In genomic region chr2:178111743-178112142, GRCh38 we compare ENCODE assay signal across 9 cellular contexts. TPM values are rescaled to one million over a fixed set of nuclear protein-coding genes. Genes with fewer than 3 reads are reported as not detected.
A peak's percentile ranks its signal among the peaks of the same experiment; 100 is the strongest.
DNase-seq lines count a peak whose midpoint lies in the region; ATAC-seq lines count a peak whose summit lies in the region.
"Had no signal": no experiment of that assay in that cellular context is flagged by ENCODE, and none has a peak within 500 bp of the region (broad histone marks: within the 10 kb centered on the region; RNA-seq: fewer than 3 reads in every experiment).

No MANE protein-coding gene starts in this region.

- no peaks in the 10 kb centered on the region for H3K36me3 ChIP-seq in SJSA1
- no peaks in the 10 kb centered on the region for H3K36me3 ChIP-seq in iPS-20b (ENCODE audit: insufficient read depth, low read depth, low read length)
- H3K36me3 ChIP-seq in thymus (ENCODE audit: control insufficient read depth, insufficient read depth), result no peaks in the 10 kb centered on the region

- H3K4me3 ChIP-seq in SJSA1 (peak overlapping the region; percentile 68), iPS-20b (ENCODE audit: low read length) (peak overlapping the region; percentile 88; the same call in 1 of the 2 replicates), thymus (ENCODE audit: low read length) (peak overlapping the region; percentile 87)

- ATAC-seq in HG02571 (IDR thresholded peaks at IDR 0.05; ENCODE audit: unreplicated experiment), result no peak

- H3K9ac ChIP-seq in iPS-20b (ENCODE audit: low read depth, low read length), result no peak overlapping the region

- peak overlapping the region; percentile 92 for H3K4me3 Mint-ChIP-seq in activated naive CD4-positive, alpha-beta T cell treated with anti-CD3 and anti-CD28 coated beads for 36 hours

- WGBS in thymus, result 99% methylated on average over 1 of the region's 1 CpG

- H3K27me3 Mint-ChIP-seq in activated naive CD4-positive, alpha-beta T cell treated with anti-CD3 and anti-CD28 coated beads for 36 hours (ENCODE audit: low read depth), result no peaks in the 10 kb centered on the region

- H3K27ac Mint-ChIP-seq in activated naive CD4-positive, alpha-beta T cell treated with anti-CD3 and anti-CD28 coated beads for 36 hours, result peak overlapping the region; percentile 59

- CTCF ChIA-PET in activated naive CD4-positive, alpha-beta T cell treated with anti-CD3 and anti-CD28 coated beads for 36 hours (lab: Charles Lee), result interaction anchor here (0.6 to 4.1 kb wide), 28 partner anchors 11 to 634 kb away, joined by 3 to 40 read pairs (median 4); partner anchors contain the start of gene OSBPL6

- intact Hi-C loops in activated naive CD4-positive, alpha-beta T cell treated with anti-CD3 and anti-CD28 coated beads for 36 hours (cut with micrococcal nuclease), result loop anchor here (1.0 to 10.0 kb wide), 12 partner anchors 83 to 1895 kb away; partner anchors contain the start of genes CWC22 and OSBPL6

- H3K27me3 ChIP-seq in SJSA1 (replicated peaks) (no peaks in the 10 kb centered on the region), iPS-20b (ENCODE audit: insufficient read depth, low read length) (no peaks in the 10 kb centered on the region), thymus (ENCODE audit: control insufficient read depth, insufficient read depth) (no peaks in the 10 kb centered on the region)

- H3K9me3 ChIP-seq in SJSA1 (replicated peaks) (no peaks in the 10 kb centered on the region), iPS-20b (ENCODE audit: insufficient read depth, low read depth, low read length) (no peaks in the 10 kb centered on the region), thymus (ENCODE audit: control insufficient read depth) (peaks cover 1% of the 10 kb centered on the region)

- peaks cover 3% of the 10 kb centered on the region for H3K36me3 Mint-ChIP-seq in activated naive CD4-positive, alpha-beta T cell treated with anti-CD3 and anti-CD28 coated beads for 36 hours (ENCODE audit: low read depth)

- H3K4me1 ChIP-seq in SJSA1 (replicated peaks) (peaks cover 6% of the 10 kb centered on the region; the same call in 1 of the 2 replicates), iPS-20b (ENCODE audit: insufficient read depth, low read length) (no peaks in the 10 kb centered on the region; the same call in none of the 2 replicates), thymus (ENCODE audit: control insufficient read depth, insufficient read depth, low read length) (peaks cover 2% of the 10 kb centered on the region)

- peaks cover 36% of the 10 kb centered on the region for H3K4me1 Mint-ChIP-seq in activated naive CD4-positive, alpha-beta T cell treated with anti-CD3 and anti-CD28 coated beads for 36 hours (ENCODE audit: low read depth)

- no peak for DNase-seq in activated naive CD4-positive, alpha-beta T cell treated with anti-CD3 and anti-CD28 coated beads for 36 hours
- DNase-seq in activated naive CD4-positive, alpha-beta T cell (lab: John Stamatoyannopoulos, UW), result no peak
- DNase-seq in SJSA1 (ENCODE audit: low read depth in 1 of 2, low spot score in 2 of 2) (no peak), MV-4-11 (lab: John Stamatoyannopoulos, UW) (no peak), NCI-H146 treated with DMSO at 0.1 percent for 48 hours (lab: John Stamatoyannopoulos, UW; ENCODE audit: unreplicated experiment) (no peak)

- H3K9me3 Mint-ChIP-seq in activated naive CD4-positive, alpha-beta T cell treated with anti-CD3 and anti-CD28 coated beads for 36 hours, result no peaks in the 10 kb centered on the region

- H3K27ac ChIP-seq in SJSA1, result no peak overlapping the region
- no peak overlapping the region for H3K27ac ChIP-seq in iPS-20b (ENCODE audit: low read length)
- no peak overlapping the region for H3K27ac ChIP-seq in thymus (ENCODE audit: low read depth)

RNA-seq across cellular contexts. Expression of gene RBM45, which starts 0.5 kb away (rescaled TPM):
- total RNA-seq in activated naive CD4-positive, alpha-beta T cell treated with anti-CD3 and anti-CD28 coated beads for 36 hours, result 1 to 10 TPM; 5.7 to 5.8 TPM
- 17.4 and 36.8 TPM in 2 replicates for total RNA-seq in SJSA1 (2014; rRNA removed; shearing (Covaris generic))
- 23.0 TPM for polyA plus RNA-seq in thymus

RNA-seq across cellular contexts. Expression of gene PDE11A, which starts 39.2 kb away (rescaled TPM):
- not detected for total RNA-seq in activated naive CD4-positive, alpha-beta T cell treated with anti-CD3 and anti-CD28 coated beads for 36 hours
- total RNA-seq in SJSA1 (2014; rRNA removed; shearing (Covaris generic)), result 0.38 and 0.42 TPM in 2 replicates
- 0.43 TPM for polyA plus RNA-seq in thymus
- total RNA-seq: T-helper 1 cell treated with Interleukin-12 subunit alpha and Interleukin-12 subunit beta and Interleukin-4 antibody, amounts not matched to agents 30 ng/mL and 1 ng/mL, for 36 hours had no signal
